21 cellular contexts compared by ENCODE assay signal in the genomic region with DNA sequence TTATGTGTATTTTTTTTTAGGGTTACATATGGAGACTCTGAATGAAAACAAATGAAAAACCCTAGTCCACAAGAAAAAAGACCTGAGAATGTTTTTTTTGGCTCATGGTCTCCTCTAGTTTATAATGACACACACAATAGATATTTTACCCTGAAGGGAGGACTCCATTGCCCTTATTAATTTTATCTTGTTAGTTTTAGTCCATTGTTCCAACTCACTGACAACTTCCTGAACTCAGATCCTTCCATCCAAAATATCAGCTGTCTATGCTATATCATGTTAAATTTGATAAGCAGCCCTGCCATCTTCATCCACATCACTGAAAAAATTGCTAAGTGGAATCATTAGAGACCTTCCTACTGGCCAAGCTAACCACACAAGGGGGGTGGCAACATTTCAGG.
DNase-seq lines count a peak whose midpoint lies in the region; ATAC-seq, FAIRE-seq and TF ChIP-seq lines count a peak whose summit lies in the region.
"Had no signal": no experiment of that assay in that cellular context is flagged by ENCODE, and none has a peak within 500 bp of the region (broad histone marks: within the 10 kb centered on the region; RNA-seq: fewer than 3 reads in every experiment).

No MANE protein-coding gene starts in this region.

- H2AFZ ChIP-seq in ACC112 (ENCODE audit: low read length, unreplicated experiment): no peak overlapping the region
- H2AFZ ChIP-seq: parathyroid adenoma had no signal

- H3K4me3 ChIP-seq in ACC112 (ENCODE audit: low read depth, low read length): no peak overlapping the region
- H3K4me3 ChIP-seq: esophagus squamous epithelium, GM12878 had no signal

- FAIRE-seq in urothelium cell line (lab: Jason Lieb, UNC): no peak
- FAIRE-seq: GM12878, HTR-8/SVneo had no signal

- H3K4me1 Mint-ChIP-seq in chondrocyte (ENCODE audit: low read depth): peaks cover 46% of the 10 kb centered on the region
- no peaks in the 10 kb centered on the region for H3K4me1 Mint-ChIP-seq in activated T-helper 17 cell treated with anti-CD3 and anti-CD28 coated beads, Interleukin-2, amount 50 U/mL, for 72 hours
- H3K4me1 Mint-ChIP-seq: CD8-positive, alpha-beta memory T cell had no signal

- H3K27ac ChIP-seq in ACC112 (ENCODE audit: low read depth, low read length): peak overlapping the region; percentile 86
- H3K27ac ChIP-seq: parathyroid adenoma had no signal

- DNase-seq in M059J (ENCODE audit: low read depth): peak; percentile 89
- DNase-seq in chondrocyte (ENCODE audit: low spot score): no peak
- peak; percentile 46 for DNase-seq in kidney glomerular epithelial cell (lab: John Stamatoyannopoulos, UW)
- DNase-seq in hypothalamus (lab: John Stamatoyannopoulos, UW): no peak
- DNase-seq in OCI-M1 (lab: John Stamatoyannopoulos, UW): no peak
- DNase-seq in urothelium cell line (ENCODE audit: low spot score): no peak
- DNase-seq: activated CD4-positive, CD25-positive, alpha-beta regulatory T cell treated with anti-CD3 and anti-CD28 coated beads, Interleukin-2, amount 50 U/mL, for 72 hours; activated effector memory CD4-positive, alpha-beta T cell treated with anti-CD3 and anti-CD28 coated beads, Interleukin-2, amount 50 U/mL, for 16 hours; CD8-positive, alpha-beta memory T cell; esophagus squamous epithelium; NCI-H345; NK-92 treated with Interleukin-12 subunit alpha and Interleukin-12 subunit beta, amount 100 ng/mL, for 24 hours; SHP77 treated with DMSO at 0.1 percent for 48 hours; stimulated activated naive CD4-positive, alpha-beta T cell treated with Interleukin-2 at 50 U/mL for 16 hours had no signal

- peaks cover 6% of the 10 kb centered on the region for H3K36me3 Mint-ChIP-seq in chondrocyte (ENCODE audit: low read depth)
- no peaks in the 10 kb centered on the region for H3K36me3 Mint-ChIP-seq in activated T-helper 17 cell treated with anti-CD3 and anti-CD28 coated beads, Interleukin-2, amount 50 U/mL, for 72 hours (ENCODE audit: low read depth)

- no peak for ATAC-seq in activated T-helper 17 cell treated with anti-CD3 and anti-CD28 coated beads, Interleukin-2, amount 50 U/mL, for 72 hours (replicated peaks)
- ATAC-seq: GM12878, left lobe of liver had no signal

- H3K4me1 ChIP-seq in ACC112 (ENCODE audit: control insufficient read depth, insufficient read depth, low read length, unreplicated experiment): peaks cover 64% of the 10 kb centered on the region

- no peaks in the 10 kb centered on the region for H3K27me3 Mint-ChIP-seq in chondrocyte (ENCODE audit: low read depth)
- no peaks in the 10 kb centered on the region for H3K27me3 Mint-ChIP-seq in activated T-helper 17 cell treated with anti-CD3 and anti-CD28 coated beads, Interleukin-2, amount 50 U/mL, for 72 hours

- no peaks in the 10 kb centered on the region for H3K27me3 ChIP-seq in ACC112 (ENCODE audit: insufficient read depth, low read length)
- H3K27me3 ChIP-seq: esophagus squamous epithelium had no signal

- peak overlapping the region; percentile 5 for H3K27ac Mint-ChIP-seq in chondrocyte (ENCODE audit: unreplicated experiment)
- no peak overlapping the region for H3K27ac Mint-ChIP-seq in activated T-helper 17 cell treated with anti-CD3 and anti-CD28 coated beads, Interleukin-2, amount 50 U/mL, for 72 hours
- H3K27ac Mint-ChIP-seq: CD8-positive, alpha-beta memory T cell; T-helper 2 cell treated with Interferon-gamma antibody and Interleukin-4, amounts not matched to agents 5 μg/mL and 100 μg/mL, for 36 hours had no signal

- no peak for TF ChIP-seq CTCF in chondrocyte (IDR thresholded peaks at IDR 0.05)

- H3K36me3 ChIP-seq in ACC112 (ENCODE audit: insufficient read depth, low read length): no peaks in the 10 kb centered on the region
- H3K36me3 ChIP-seq: esophagus squamous epithelium had no signal

- H3K4me3 Mint-ChIP-seq in chondrocyte (ENCODE audit: unreplicated experiment): no peak overlapping the region
- H3K4me3 Mint-ChIP-seq in activated T-helper 17 cell treated with anti-CD3 and anti-CD28 coated beads, Interleukin-2, amount 50 U/mL, for 72 hours: no peak overlapping the region
- H3K4me3 Mint-ChIP-seq: CD8-positive, alpha-beta memory T cell; T-helper 2 cell treated with Interferon-gamma antibody and Interleukin-4, amounts not matched to agents 5 μg/mL and 100 μg/mL, for 36 hours had no signal

- H3K79me2 ChIP-seq in ACC112 (ENCODE audit: control insufficient read depth, insufficient read depth, low read length, unreplicated experiment): no peaks in the 10 kb centered on the region
- H3K79me2 ChIP-seq: parathyroid adenoma had no signal

- H3K9me3 Mint-ChIP-seq in chondrocyte (ENCODE audit: low read depth): peaks cover 2% of the 10 kb centered on the region
- H3K9me3 Mint-ChIP-seq in activated T-helper 17 cell treated with anti-CD3 and anti-CD28 coated beads, Interleukin-2, amount 50 U/mL, for 72 hours: no peaks in the 10 kb centered on the region
- H3K9me3 Mint-ChIP-seq: CD8-positive, alpha-beta memory T cell; T-helper 2 cell treated with Interferon-gamma antibody and Interleukin-4, amounts not matched to agents 5 μg/mL and 100 μg/mL, for 36 hours had no signal

Comparison
In these comparisons a context has a peak if more than half of its experiments do, and no peak if none do; other contexts are left out.
1. DNase-seq: peak in M059J (single experiment) and kidney glomerular epithelial cell (single experiment); none in chondrocyte (single experiment), hypothalamus (0 of 51), OCI-M1 (single experiment) and urothelium cell line (single experiment).